ENCODE assay signal across 15 cellular contexts in genomic region chr6:1162367-1163275, GRCh38.
DNase-seq lines count a peak whose midpoint lies in the region; ATAC-seq, FAIRE-seq and TF ChIP-seq lines count a peak whose summit lies in the region.
"Had no signal": no experiment of that assay in that cellular context is flagged by ENCODE, and none has a peak within 500 bp of the region (broad histone marks: within the 10 kb centered on the region; RNA-seq: fewer than 3 reads in every experiment).

No MANE protein-coding gene starts in this region.

- TF ChIP-seq RAD21 in A549 (conservative IDR thresholded peaks at IDR 0.05 in 1 of 2, IDR thresholded peaks at IDR 0.05 in 1 of 2), result no peak

- peak overlapping the region; percentile 72 for H2AFZ ChIP-seq in keratinocyte (ENCODE audit: control insufficient read depth, low read length)

- H3K36me3 Mint-ChIP-seq in T-cell, result no peaks in the 10 kb centered on the region

- peaks cover 0 to 12% (median 2%) of the 10 kb centered on the region in 3 donors for H3K9me3 Mint-ChIP-seq in T-cell
- H3K9me3 Mint-ChIP-seq: activated CD4-positive, alpha-beta memory T cell treated with anti-CD3 and anti-CD28 coated beads, Interleukin-2, amount 10 ng/mL, durations not matched to agents 7 days and 5 days had no signal

- no peaks in the 10 kb centered on the region for H3K36me3 ChIP-seq in keratinocyte (ENCODE audit: control insufficient read depth in 2 of 2, extremely low read depth in 1 of 2, insufficient read depth in 2 of 2, low read length in 2 of 2)
- H3K36me3 ChIP-seq: thyroid gland had no signal

- H3K4me2 ChIP-seq in A549, result peak overlapping the region; percentile 59
- peak overlapping the region; percentile 77 for H3K4me2 ChIP-seq in keratinocyte (ENCODE audit: control insufficient read depth, extremely low read depth, insufficient read depth, low read depth, low read length)

- H3K27ac Mint-ChIP-seq in T-cell, result no peak overlapping the region
- H3K27ac Mint-ChIP-seq: activated CD4-positive, alpha-beta memory T cell treated with anti-CD3 and anti-CD28 coated beads, Interleukin-2, amount 10 ng/mL, durations not matched to agents 7 days and 5 days had no signal

- 46% methylated on average over 8 of the region's 8 CpGs for WGBS in A549 (ENCODE audit: missing lambda C conversion rate)

- DNase-seq in A549 (ENCODE audit: low read depth in 1 of 2, low spot score in 1 of 2) (no peak), HT1080 (ENCODE audit: low read depth) (peak; percentile 45), SK-MEL-5 (ENCODE audit: low read depth, low spot score) (peak; percentile 52), keratinocyte (ENCODE audit: low read depth, low spot score) (no peak), T-cell (no peak), DMS153 (lab: John Stamatoyannopoulos, UW) (no peak)
- DNase-seq: activated CD4-positive, alpha-beta memory T cell treated with anti-CD3 and anti-CD28 coated beads, Interleukin-2, amount 10 ng/mL, durations not matched to agents 7 days and 5 days; dermis blood vessel endothelial cell; right cardiac atrium; stimulated activated CD4-positive, alpha-beta T cell treated with anti-CD3 and anti-CD28 coated beads, Interleukin-4, amount 100 ng/mL, for 1 hour; thyroid gland had no signal

- no peaks in the 10 kb centered on the region for H3K9me3 ChIP-seq in A549
- H3K9me3 ChIP-seq in keratinocyte (ENCODE audit: control insufficient read depth, low read depth, low read length), result no peaks in the 10 kb centered on the region
- H3K9me3 ChIP-seq: thyroid gland had no signal

- no peaks in the 10 kb centered on the region for H3K9me1 ChIP-seq in keratinocyte (ENCODE audit: control insufficient read depth, extremely low read depth, insufficient read depth, low read length)

- TF ChIP-seq POLR2A in A549 (IDR thresholded peaks at IDR 0.05; ENCODE audit: low read length), result no peak

- CTCF ChIA-PET in A549 (lab: Yijun Ruan, JAX) (no interaction called here), T-cell (lab: Charles Lee) (no interaction called here)

- TF ChIP-seq EP300 in A549 (IDR thresholded peaks at IDR 0.05), result no peak

- dilution Hi-C loops in keratinocyte (cut with MboI; ENCODE audit: extremely low pct_ligation_motif_present, low sequenced_read_pairs), result no loop called here

- ATAC-seq in A549 (no peak), GM21381 (IDR thresholded peaks at IDR 0.05; ENCODE audit: unreplicated experiment) (no peak), T-cell (replicated peaks in 1 of 4) (no peak), GM18870 (IDR thresholded peaks at IDR 0.05; ENCODE audit: unreplicated experiment) (no peak)
- ATAC-seq: right cardiac atrium, Right ventricle myocardium inferior had no signal

- no peaks in the 10 kb centered on the region for H4K20me1 ChIP-seq in keratinocyte (ENCODE audit: control insufficient read depth, extremely low read depth, insufficient read depth, low read length)

- no peaks in the 10 kb centered on the region for H3K27me3 ChIP-seq in keratinocyte (ENCODE audit: control insufficient read depth, extremely low read depth, insufficient read depth, low read length)
- H3K27me3 ChIP-seq: thyroid gland had no signal

- H3K27me3 Mint-ChIP-seq in T-cell, result peaks cover 7 to 47% of the 10 kb centered on the region in 2 donors

- H3K4me3 Mint-ChIP-seq in T-cell, result no peak overlapping the region
- H3K4me3 Mint-ChIP-seq: activated CD4-positive, alpha-beta memory T cell treated with anti-CD3 and anti-CD28 coated beads, Interleukin-2, amount 10 ng/mL, durations not matched to agents 7 days and 5 days; neural crest cell had no signal

- POLR2A ChIA-PET in A549 (lab: Yijun Ruan, JAX), result no interaction called here
- POLR2A ChIA-PET in T-cell (lab: Charles Lee), result no interaction called here

- no peaks in the 10 kb centered on the region; the same call in 2 of the 3 replicates for H3K4me1 ChIP-seq in A549
- peaks cover 5% of the 10 kb centered on the region for H3K4me1 ChIP-seq in keratinocyte (ENCODE audit: control insufficient read depth, extremely low read depth, insufficient read depth, low read length)
- H3K4me1 ChIP-seq: thyroid gland had no signal

- peaks cover 0 to 2% (median 0%) of the 10 kb centered on the region in 3 donors for H3K4me1 Mint-ChIP-seq in T-cell
- H3K4me1 Mint-ChIP-seq: activated CD4-positive, alpha-beta memory T cell treated with anti-CD3 and anti-CD28 coated beads, Interleukin-2, amount 10 ng/mL, durations not matched to agents 7 days and 5 days had no signal

- TF ChIP-seq CTCF in A549 (IDR thresholded peaks at IDR 0.05) (no peak), keratinocyte (optimal IDR thresholded peaks at IDR 0.05 in 1 of 3, IDR thresholded peaks at IDR 0.05 in 1 of 3, conservative IDR thresholded peaks at IDR 0.05 in 1 of 3; ENCODE audit: extremely low read depth in 1 of 3, insufficient read depth in 2 of 3, low read length in 3 of 3) (no peak)

- no peak for FAIRE-seq in A549 (lab: Jason Lieb, UNC)
- FAIRE-seq in keratinocyte (lab: Jason Lieb, UNC), result peak; percentile 44

- no peak overlapping the region for H3K9ac ChIP-seq in keratinocyte (ENCODE audit: control insufficient read depth, extremely low read depth, insufficient read depth, low read length)

- H3K27ac ChIP-seq in A549, result no peak overlapping the region
- H3K27ac ChIP-seq in keratinocyte (ENCODE audit: control insufficient read depth, insufficient read depth, low read length), result no peak overlapping the region
- H3K27ac ChIP-seq: thyroid gland had no signal

- H3K79me2 ChIP-seq in keratinocyte (ENCODE audit: control insufficient read depth, insufficient read depth, low read length), result no peaks in the 10 kb centered on the region

- in situ Hi-C loops in SK-MEL-5 (cut with HindIII; ENCODE audit: low pct_unique_long_range_greater_than_20kb, low sequenced_read_pairs), result no loop called here

- H3K4me3 ChIP-seq in A549 (0 out of 3 replicates have a peak overlapping the region, but pooled peaks have one; percentile 22), keratinocyte (ENCODE audit: control insufficient read depth in 2 of 3, extremely low read depth in 1 of 3, insufficient read depth in 2 of 3, low read depth in 1 of 3, low read length in 3 of 3) (peak overlapping the region in 2 of 3 experiments; percentile 32 to 49)
- H3K4me3 ChIP-seq: thyroid gland had no signal

TF ChIP-seq in A549, 52 proteins besides CTCF, POLR2A, EP300 and RAD21:
- no peak for TF ChIP-seq RFX5 (IDR thresholded peaks at IDR 0.05)
- no peak for TF ChIP-seq HOXB5 (CRISPR knock-in tag; IDR thresholded peaks at IDR 0.05)
- TF ChIP-seq CBX2 (IDR thresholded peaks at IDR 0.05; ENCODE audit: borderline replicate concordance, low read depth), result no peak
- TF ChIP-seq, protein P1, sequence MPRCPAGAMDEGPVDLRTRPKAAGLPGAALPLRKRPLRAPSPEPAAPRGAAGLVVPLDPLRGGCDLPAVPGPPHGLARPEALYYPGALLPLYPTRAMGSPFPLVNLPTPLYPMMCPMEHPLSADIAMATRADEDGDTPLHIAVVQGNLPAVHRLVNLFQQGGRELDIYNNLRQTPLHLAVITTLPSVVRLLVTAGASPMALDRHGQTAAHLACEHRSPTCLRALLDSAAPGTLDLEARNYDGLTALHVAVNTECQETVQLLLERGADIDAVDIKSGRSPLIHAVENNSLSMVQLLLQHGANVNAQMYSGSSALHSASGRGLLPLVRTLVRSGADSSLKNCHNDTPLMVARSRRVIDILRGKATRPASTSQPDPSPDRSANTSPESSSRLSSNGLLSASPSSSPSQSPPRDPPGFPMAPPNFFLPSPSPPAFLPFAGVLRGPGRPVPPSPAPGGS (IDR thresholded peaks at IDR 0.05), result no peak

Comparison
In these comparisons a context has a peak if more than half of its experiments do, and no peak if none do; other contexts are left out.
1. DNase-seq: peak in HT1080 (single experiment) and SK-MEL-5 (single experiment); none in A549 (0 of 2), keratinocyte (single experiment), T-cell (0 of 34) and DMS153 (single experiment).